ENCODE assay signal across 11 cellular contexts in genomic region chr2:46849080-46849715, GRCh38.
DNase-seq lines count a peak whose midpoint lies in the region; FAIRE-seq and TF ChIP-seq lines count a peak whose summit lies in the region.
"Had no signal": no experiment of that assay in that cellular context is flagged by ENCODE, and none has a peak within 500 bp of the region (broad histone marks: within the 10 kb centered on the region; RNA-seq: fewer than 3 reads in every experiment).

No MANE protein-coding gene starts in this region.

- H3K4me3 ChIP-seq in fibroblast of pulmonary artery (replicated peaks; ENCODE audit: low read depth, low read length) = no peak overlapping the region
- H3K4me3 ChIP-seq in parathyroid adenoma (ENCODE audit: low read depth, low read length) = no peak overlapping the region

- DNase-seq in A172 (ENCODE audit: low spot score) (peak; percentile 73), RCC 7860 (ENCODE audit: low spot score) (peak; percentile 57), fibroblast of pulmonary artery (ENCODE audit: low read depth) (peak; percentile 75), islet precursor cell (no peak), D721Med (ENCODE audit: insufficient read length, low spot score) (no peak), NCI-H345 treated with DMSO at 0.1 percent for 48 hours (lab: John Stamatoyannopoulos, UW; ENCODE audit: unreplicated experiment) (no peak)
- no peak for DNase-seq in activated T-cell treated with anti-CD3 and anti-CD28 coated beads, Interleukin-2, amount 50 U/mL, for 1 hour
- DNase-seq: BE2C, T-cell had no signal

- H3K27ac ChIP-seq in parathyroid adenoma = peak overlapping the region; percentile 56

- H3K4me2 ChIP-seq in parathyroid adenoma (ENCODE audit: low read length) = peak overlapping the region; percentile 32

- no peak for TF ChIP-seq CTCF in fibroblast of pulmonary artery (IDR thresholded peaks at IDR 0.05; ENCODE audit: low read length, missing control alignments)
- no peak for TF ChIP-seq CTCF in parathyroid adenoma (IDR thresholded peaks at IDR 0.05)
- no peak for TF ChIP-seq CTCF in D721Med (IDR thresholded peaks at IDR 0.05; ENCODE audit: insufficient read depth, missing control alignments)

- no peak overlapping the region for H3K9ac ChIP-seq in parathyroid adenoma

- H3K9me3 ChIP-seq in parathyroid adenoma (ENCODE audit: control insufficient read depth, low read length) = no peaks in the 10 kb centered on the region
- H3K9me3 ChIP-seq: BE2C had no signal

- no peaks in the 10 kb centered on the region for H3K79me2 ChIP-seq in parathyroid adenoma

- peak; percentile 75 for FAIRE-seq in RCC 7860 (lab: Jason Lieb, UNC)
- no peak for FAIRE-seq in D721Med (lab: Jason Lieb, UNC)
- FAIRE-seq: GM19239 had no signal

- no peaks in the 10 kb centered on the region for H3K27me3 ChIP-seq in parathyroid adenoma (ENCODE audit: control insufficient read depth, insufficient read depth, low read length)
- H3K27me3 ChIP-seq: BE2C had no signal

- peak overlapping the region; percentile 87 for H2AFZ ChIP-seq in parathyroid adenoma

- H3K36me3 ChIP-seq in parathyroid adenoma (ENCODE audit: control insufficient read depth, insufficient read depth, low read length) = no peaks in the 10 kb centered on the region
- H3K36me3 ChIP-seq: BE2C had no signal

- H3K4me1 ChIP-seq in parathyroid adenoma = peaks cover 44% of the 10 kb centered on the region

Comparison
In these comparisons a context has a peak if more than half of its experiments do, and no peak if none do; other contexts are left out.
1. DNase-seq: peak in A172 (single experiment), RCC 7860 (single experiment) and fibroblast of pulmonary artery (single experiment); none in activated T-cell treated with anti-CD3 and anti-CD28 coated beads, Interleukin-2, amount 50 U/mL, for 1 hour (single experiment), islet precursor cell (single experiment), D721Med (single experiment) and NCI-H345 treated with DMSO at 0.1 percent for 48 hours (single experiment).